ENCODE assay signal across 1 cellular context in genomic region chr2:237474931-237475703, GRCh38.
TF ChIP-seq lines count a peak whose summit lies in the region.

No MANE protein-coding gene starts in this region.

TF ChIP-seq in HepG2, 621 proteins besides CTCF, POLR2A, EP300 and RAD21 (continued from another document and continues in another):
- TF ChIP-seq ZNF407 (CRISPR knock-in tag; IDR thresholded peaks at IDR 0.05; ENCODE audit: not compliant biosample characterization), result no peak
- no peak; the same call in 1 of the 2 replicates for TF ChIP-seq ZXDC (CRISPR knock-in tag; IDR thresholded peaks at IDR 0.05)
- no peak for TF ChIP-seq ATF7 (IDR thresholded peaks at IDR 0.05)
- no peak for TF ChIP-seq ATF7 (CRISPR knock-in tag; IDR thresholded peaks at IDR 0.05)
- TF ChIP-seq ZC3H4 (CRISPR knock-in tag; IDR thresholded peaks at IDR 0.05; ENCODE audit: borderline replicate concordance), result no peak
- no peak for TF ChIP-seq ZBTB42 (CRISPR knock-in tag; IDR thresholded peaks at IDR 0.05)
- TF ChIP-seq KDM4B (CRISPR knock-in tag; IDR thresholded peaks at IDR 0.05), result peak; percentile 34; the same call in 1 of the 2 replicates
- peak; percentile 90 for TF ChIP-seq ZNF784 (CRISPR knock-in tag; IDR thresholded peaks at IDR 0.05; ENCODE audit: borderline replicate concordance)
- no peak for TF ChIP-seq E2F2 (CRISPR knock-in tag; IDR thresholded peaks at IDR 0.05; ENCODE audit: borderline replicate concordance)
- TF ChIP-seq PTBP1 (IDR thresholded peaks at IDR 0.05; ENCODE audit: low read depth, low read length, poor library complexity, severe bottlenecking), result no peak
- peak; percentile 14; the same call in 1 of the 2 replicates for TF ChIP-seq RXRB (CRISPR knock-in tag; IDR thresholded peaks at IDR 0.05; ENCODE audit: borderline replicate concordance)
- no peak for TF ChIP-seq CENPX (CRISPR knock-in tag; IDR thresholded peaks at IDR 0.05)
- peak; percentile 30; the same call in 1 of the 2 replicates for TF ChIP-seq FOXC1 (CRISPR knock-in tag; IDR thresholded peaks at IDR 0.05; ENCODE audit: borderline replicate concordance)
- TF ChIP-seq PRDM15 (CRISPR knock-in tag; IDR thresholded peaks at IDR 0.05), result peak; percentile 49; the same call in 1 of the 2 replicates
- TF ChIP-seq ARID4A (CRISPR knock-in tag; IDR thresholded peaks at IDR 0.05; ENCODE audit: borderline replicate concordance), result peak; percentile 52; the same call in 1 of the 2 replicates
- no peak for TF ChIP-seq PREB (CRISPR knock-in tag; IDR thresholded peaks at IDR 0.05)
- TF ChIP-seq ZBTB2 (CRISPR knock-in tag; IDR thresholded peaks at IDR 0.05; ENCODE audit: low read depth), result peak; percentile 78; the same call in 1 of the 2 replicates
- TF ChIP-seq ERF (CRISPR knock-in tag; IDR thresholded peaks at IDR 0.05), result peak; percentile 87
- no peak for TF ChIP-seq ZNF180 (CRISPR knock-in tag; IDR thresholded peaks at IDR 0.05; ENCODE audit: borderline replicate concordance, low read depth)
- TF ChIP-seq SMARCC2 (IDR thresholded peaks at IDR 0.05), result no peak
- TF ChIP-seq E2F1 (CRISPR knock-in tag; IDR thresholded peaks at IDR 0.05), result peak; percentile 63; the same call in 1 of the 2 replicates
- no peak for TF ChIP-seq SMARCE1 (IDR thresholded peaks at IDR 0.05; ENCODE audit: borderline replicate concordance)
